9 cellular contexts compared by ENCODE assay signal in genomic region chr1:93716974-93717373, GRCh38. TPM values are rescaled to one million over a fixed set of nuclear protein-coding genes. Genes with fewer than 3 reads are reported as not detected.
A peak's percentile ranks its signal among the peaks of the same experiment; 100 is the strongest.
DNase-seq lines count a peak whose midpoint lies in the region; ATAC-seq and TF ChIP-seq lines count a peak whose summit lies in the region.
"Had no signal": no experiment of that assay in that cellular context is flagged by ENCODE, and none has a peak within 500 bp of the region (broad histone marks: within the 10 kb centered on the region; RNA-seq: fewer than 3 reads in every experiment).

No MANE protein-coding gene starts in this region.

- H3K9me3 ChIP-seq in CD4-positive, alpha-beta memory T cell (ENCODE audit: control insufficient read depth in 1 of 2, low read length in 2 of 2), result no peaks in the 10 kb centered on the region

- H3K9me3 Mint-ChIP-seq in activated CD4-positive, alpha-beta T cell treated with anti-CD3 and anti-CD28 coated beads for 36 hours (ENCODE audit: low read depth), result peaks cover 8% of the 10 kb centered on the region
- H3K9me3 Mint-ChIP-seq in activated naive CD8-positive, alpha-beta T cell treated with anti-CD3 and anti-CD28 coated beads, Interleukin-2, amount 10 ng/mL, durations not matched to agents 7 days and 5 days, result peaks cover 6% of the 10 kb centered on the region
- H3K9me3 Mint-ChIP-seq in CD4-positive, alpha-beta memory T cell, result peaks cover 0 to 16% (median 6%) of the 10 kb centered on the region in 8 donors

- no peaks in the 10 kb centered on the region for H3K36me3 ChIP-seq in CD4-positive, alpha-beta memory T cell (ENCODE audit: insufficient read depth, low read length)

- H3K4me1 ChIP-seq in CD4-positive, alpha-beta memory T cell (ENCODE audit: insufficient read depth, low read length), result peaks cover 23% of the 10 kb centered on the region

- no peak overlapping the region for H3K4me3 ChIP-seq in CD4-positive, alpha-beta memory T cell (ENCODE audit: low read length in 2 of 2)

- peak; percentile 91 for ATAC-seq in activated CD4-positive, alpha-beta T cell treated with anti-CD3 and anti-CD28 coated beads for 36 hours
- ATAC-seq in activated naive CD8-positive, alpha-beta T cell treated with anti-CD3 and anti-CD28 coated beads, Interleukin-2, amount 10 ng/mL, durations not matched to agents 7 days and 5 days (ENCODE audit: low read depth), result peak; percentile 90
- ATAC-seq in GM18505 (IDR thresholded peaks at IDR 0.05; ENCODE audit: unreplicated experiment), result no peak

- peaks cover 38% of the 10 kb centered on the region for H3K4me1 Mint-ChIP-seq in activated CD4-positive, alpha-beta T cell treated with anti-CD3 and anti-CD28 coated beads for 36 hours
- H3K4me1 Mint-ChIP-seq in activated naive CD8-positive, alpha-beta T cell treated with anti-CD3 and anti-CD28 coated beads, Interleukin-2, amount 10 ng/mL, durations not matched to agents 7 days and 5 days, result peaks cover 19% of the 10 kb centered on the region
- H3K4me1 Mint-ChIP-seq in CD4-positive, alpha-beta memory T cell, result peaks cover 15 to 32% (median 23%) of the 10 kb centered on the region in 4 donors

- DNase-seq in activated CD4-positive, alpha-beta T cell treated with anti-CD3 and anti-CD28 coated beads for 36 hours, result peak; percentile 76
- DNase-seq in activated CD4-positive, alpha-beta T cell treated with anti-CD3 and anti-CD28 coated beads, Interleukin-2, amount 50 U/mL, for 4 hours, result no peak
- DNase-seq in NCI-H446 treated with DMSO at 0.1 percent for 48 hours (lab: John Stamatoyannopoulos, UW) (peak; percentile 53), NCI-H2107 treated with DMSO at 0.1 percent for 48 hours (lab: John Stamatoyannopoulos, UW; ENCODE audit: unreplicated experiment) (no peak)
- no peak for DNase-seq in activated naive CD8-positive, alpha-beta T cell treated with anti-CD3 and anti-CD28 coated beads, Interleukin-2, amount 10 ng/mL, durations not matched to agents 7 days and 5 days
- DNase-seq in stimulated activated CD4-positive, alpha-beta T cell treated with anti-CD3 and anti-CD28 coated beads, TNF-alpha, amount 100 ng/mL, for 48 hours (ENCODE audit: low read depth in 3 of 3), result peak in 2 of 3 donors; percentile 36 to 43
- DNase-seq in CD4-positive, alpha-beta memory T cell, result no peak
- DNase-seq: NCI-H2171 had no signal

- H3K27ac Mint-ChIP-seq in activated CD4-positive, alpha-beta T cell treated with anti-CD3 and anti-CD28 coated beads for 36 hours, result peak overlapping the region; percentile 23
- no peak overlapping the region for H3K27ac Mint-ChIP-seq in activated naive CD8-positive, alpha-beta T cell treated with anti-CD3 and anti-CD28 coated beads, Interleukin-2, amount 10 ng/mL, durations not matched to agents 7 days and 5 days
- peak overlapping the region in 2 of 7 donors; percentile 40 to 81 for H3K27ac Mint-ChIP-seq in CD4-positive, alpha-beta memory T cell

- H3K27me3 ChIP-seq in CD4-positive, alpha-beta memory T cell (ENCODE audit: insufficient read depth, low read length), result no peaks in the 10 kb centered on the region

- H3K27ac ChIP-seq in CD4-positive, alpha-beta memory T cell (ENCODE audit: low read depth, low read length), result no peak overlapping the region

- H3K36me3 Mint-ChIP-seq in activated CD4-positive, alpha-beta T cell treated with anti-CD3 and anti-CD28 coated beads for 36 hours (ENCODE audit: low read depth), result peaks cover 7% of the 10 kb centered on the region
- H3K36me3 Mint-ChIP-seq in activated naive CD8-positive, alpha-beta T cell treated with anti-CD3 and anti-CD28 coated beads, Interleukin-2, amount 10 ng/mL, durations not matched to agents 7 days and 5 days, result peaks cover 10% of the 10 kb centered on the region
- no peaks in the 10 kb centered on the region for H3K36me3 Mint-ChIP-seq in CD4-positive, alpha-beta memory T cell

- no peak overlapping the region for H3K4me3 Mint-ChIP-seq in activated CD4-positive, alpha-beta T cell treated with anti-CD3 and anti-CD28 coated beads for 36 hours
- H3K4me3 Mint-ChIP-seq in activated naive CD8-positive, alpha-beta T cell treated with anti-CD3 and anti-CD28 coated beads, Interleukin-2, amount 10 ng/mL, durations not matched to agents 7 days and 5 days, result no peak overlapping the region
- H3K4me3 Mint-ChIP-seq in CD4-positive, alpha-beta memory T cell, result no peak overlapping the region

- H3K27me3 Mint-ChIP-seq in activated CD4-positive, alpha-beta T cell treated with anti-CD3 and anti-CD28 coated beads for 36 hours, result peaks cover 9% of the 10 kb centered on the region
- H3K27me3 Mint-ChIP-seq in activated naive CD8-positive, alpha-beta T cell treated with anti-CD3 and anti-CD28 coated beads, Interleukin-2, amount 10 ng/mL, durations not matched to agents 7 days and 5 days, result peaks cover 6% of the 10 kb centered on the region
- H3K27me3 Mint-ChIP-seq in CD4-positive, alpha-beta memory T cell, result peaks cover 0 to 2% of the 10 kb centered on the region in 2 donors

- CTCF ChIA-PET in activated CD4-positive, alpha-beta T cell treated with anti-CD3 and anti-CD28 coated beads for 36 hours (lab: Charles Lee), result interaction anchor here (0.7 to 2.1 kb wide), 4 partner anchors 9 to 129 kb away, joined by 3 to 8 read pairs (median 4); no protein-coding TSS in a partner anchor
- CTCF ChIA-PET in CD4-positive, alpha-beta memory T cell (lab: Charles Lee; ENCODE audit: partially characterized antibody), result no interaction called here

- TF ChIP-seq POLR2A in GM18505 (IDR thresholded peaks at IDR 0.05; ENCODE audit: borderline replicate concordance, extremely low read depth, insufficient read depth, insufficient read length), result no peak

- POLR2A ChIA-PET in activated CD4-positive, alpha-beta T cell treated with anti-CD3 and anti-CD28 coated beads for 36 hours (lab: Charles Lee), result interaction anchor here (1.5 kb wide), 1 partner anchor 24 kb away, joined by 5 read pairs; no protein-coding TSS in a partner anchor
- POLR2A ChIA-PET in activated naive CD8-positive, alpha-beta T cell treated with anti-CD3 and anti-CD28 coated beads, Interleukin-2, amount 10 ng/mL, durations not matched to agents 7 days and 5 days (lab: Charles Lee), result no interaction called here
- POLR2A ChIA-PET in CD4-positive, alpha-beta memory T cell (lab: Charles Lee; ENCODE audit: partially characterized antibody), result no interaction called here

- intact Hi-C loops in activated CD4-positive, alpha-beta T cell treated with anti-CD3 and anti-CD28 coated beads for 36 hours (cut with DNase I, micrococcal nuclease), result loop anchor here in 1 of 2 experiments (1.0 to 5.0 kb wide), 2 partner anchors 9 to 35 kb away; partner anchors contain the start of gene BCAR3
- intact Hi-C loops in CD4-positive, alpha-beta memory T cell (cut with micrococcal nuclease), result no loop called here

RNA-seq across cellular contexts. Expression of gene BCAR3, which starts 35.3 kb away (rescaled TPM):
- under 1 TPM; 0.46 to 0.54 TPM for total RNA-seq in activated CD4-positive, alpha-beta T cell treated with anti-CD3 and anti-CD28 coated beads for 36 hours
- under 1 TPM; 0.71 to 0.91 TPM for total RNA-seq in activated naive CD8-positive, alpha-beta T cell treated with anti-CD3 and anti-CD28 coated beads, Interleukin-2, amount 10 ng/mL, durations not matched to agents 7 days and 5 days
- total RNA-seq in CD4-positive, alpha-beta memory T cell, result 1 to 10 TPM; 1.0 to 1.2 TPM
- polyA plus RNA-seq in CD4-positive, alpha-beta memory T cell, result under 1 TPM; 0.39 to 0.49 TPM

Comparison
In these comparisons a context has a peak if more than half of its experiments do, and no peak if none do; other contexts are left out.
1. DNase-seq: peak in activated CD4-positive, alpha-beta T cell treated with anti-CD3 and anti-CD28 coated beads for 36 hours (single experiment), NCI-H446 treated with DMSO at 0.1 percent for 48 hours (single experiment) and stimulated activated CD4-positive, alpha-beta T cell treated with anti-CD3 and anti-CD28 coated beads, TNF-alpha, amount 100 ng/mL, for 48 hours (2 of 3); none in activated CD4-positive, alpha-beta T cell treated with anti-CD3 and anti-CD28 coated beads, Interleukin-2, amount 50 U/mL, for 4 hours (0 of 2), activated naive CD8-positive, alpha-beta T cell treated with anti-CD3 and anti-CD28 coated beads, Interleukin-2, amount 10 ng/mL, durations not matched to agents 7 days and 5 days (single experiment), CD4-positive, alpha-beta memory T cell (0 of 5) and NCI-H2107 treated with DMSO at 0.1 percent for 48 hours (single experiment).